In genomic region chr1:37931493-37932158, GRCh38 we compare ENCODE assay signal across 1 cellular context.
A peak's percentile ranks its signal among the peaks of the same experiment; 100 is the strongest.
TF ChIP-seq lines count a peak whose summit lies in the region.

No MANE protein-coding gene starts in this region.

TF ChIP-seq in HEK293, 187 proteins besides CTCF, POLR2A, EP300 and RAD21 (continued from another document):
- TF ChIP-seq, protein P1, sequence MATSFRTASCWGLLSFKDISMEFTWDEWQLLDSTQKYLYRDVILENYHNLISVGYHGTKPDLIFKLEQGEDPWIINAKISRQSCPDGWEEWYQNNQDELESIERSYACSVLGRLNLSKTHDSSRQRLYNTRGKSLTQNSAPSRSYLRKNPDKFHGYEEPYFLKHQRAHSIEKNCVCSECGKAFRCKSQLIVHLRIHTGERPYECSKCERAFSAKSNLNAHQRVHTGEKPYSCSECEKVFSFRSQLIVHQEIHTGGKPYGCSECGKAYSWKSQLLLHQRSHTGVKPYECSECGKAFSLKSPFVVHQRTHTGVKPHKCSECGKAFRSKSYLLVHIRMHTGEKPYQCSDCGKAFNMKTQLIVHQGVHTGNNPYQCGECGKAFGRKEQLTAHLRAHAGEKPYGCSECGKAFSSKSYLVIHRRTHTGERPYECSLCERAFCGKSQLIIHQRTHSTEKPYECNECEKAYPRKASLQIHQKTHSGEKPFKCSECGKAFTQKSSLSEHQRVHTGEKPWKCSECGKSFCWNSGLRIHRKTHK (tag by site-specific recombination; IDR thresholded peaks at IDR 0.05), result no peak
- TF ChIP-seq PRDM2 (tag by site-specific recombination; IDR thresholded peaks at IDR 0.05; ENCODE audit: borderline replicate concordance), result no peak
- TF ChIP-seq ZBTB26 (tag by site-specific recombination; optimal IDR thresholded peaks at IDR 0.05), result peak; percentile 70
- no peak for TF ChIP-seq ZNF776 (tag by site-specific recombination; IDR thresholded peaks at IDR 0.05; ENCODE audit: borderline replicate concordance)
- TF ChIP-seq ZBTB48 (tag by site-specific recombination; IDR thresholded peaks at IDR 0.05), result no peak
- no peak for TF ChIP-seq REPIN1 (tag by site-specific recombination; IDR thresholded peaks at IDR 0.05; ENCODE audit: low read depth)
- peak; percentile 42; the same call in 1 of the 2 replicates for TF ChIP-seq IKZF3 (tag by site-specific recombination; IDR thresholded peaks at IDR 0.05)
- TF ChIP-seq ZNF114 (tag by site-specific recombination; IDR thresholded peaks at IDR 0.05), result no peak
- TF ChIP-seq ZNF175 (tag by site-specific recombination; IDR thresholded peaks at IDR 0.05), result no peak
- no peak for TF ChIP-seq ZNF239 (tag by site-specific recombination; IDR thresholded peaks at IDR 0.05)
- TF ChIP-seq ZNF184 (tag by site-specific recombination; IDR thresholded peaks at IDR 0.05), result no peak
- TF ChIP-seq ZFHX2 (tag by site-specific recombination; conservative IDR thresholded peaks at IDR 0.05), result peak; percentile 84
- TF ChIP-seq ZNF654 (tag by site-specific recombination; IDR thresholded peaks at IDR 0.05; ENCODE audit: low read depth), result no peak
- peak; percentile 58; the same call in 1 of the 2 replicates for TF ChIP-seq YY1 (tag by site-specific recombination; IDR thresholded peaks at IDR 0.05)
- TF ChIP-seq HOXA7 (CRISPR knock-in tag; IDR thresholded peaks at IDR 0.05; ENCODE audit: borderline replicate concordance), result no peak
- TF ChIP-seq GLIS1 (tag by site-specific recombination; IDR thresholded peaks at IDR 0.05), result no peak
- TF ChIP-seq ZFP3 (tag by site-specific recombination; IDR thresholded peaks at IDR 0.05; ENCODE audit: low read depth), result no peak
- TF ChIP-seq ZNF391 (tag by site-specific recombination; IDR thresholded peaks at IDR 0.05; ENCODE audit: borderline replicate concordance, low read depth), result no peak
